In the genomic region with DNA sequence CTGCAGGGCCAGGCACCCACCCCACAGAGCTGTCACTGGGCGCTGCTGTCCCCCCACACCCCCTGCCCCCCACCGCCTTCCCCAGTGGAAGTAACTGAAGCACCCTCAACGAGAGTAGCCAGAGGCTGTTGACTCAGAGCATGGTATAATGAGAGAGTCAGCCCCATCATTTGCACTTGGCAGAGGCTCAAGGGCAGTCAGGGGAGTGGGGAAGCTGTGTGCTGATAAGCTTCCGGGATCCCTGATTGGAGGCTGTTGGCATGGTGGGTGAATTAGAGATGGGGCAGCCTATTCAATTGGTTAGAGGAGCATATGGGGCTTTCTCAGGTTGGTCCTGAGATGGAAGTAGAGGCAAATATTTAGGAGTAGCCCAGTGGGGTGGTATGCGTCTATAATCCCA, we compare ENCODE assay signal across 15 cellular contexts.
DNase-seq lines count a peak whose midpoint lies in the region; ATAC-seq, FAIRE-seq and TF ChIP-seq lines count a peak whose summit lies in the region.
"Had no signal": no experiment of that assay in that cellular context is flagged by ENCODE, and none has a peak within 500 bp of the region (broad histone marks: within the 10 kb centered on the region; RNA-seq: fewer than 3 reads in every experiment).

No MANE protein-coding gene starts in this region.

- H3K4me1 Mint-ChIP-seq in astrocyte (ENCODE audit: low read depth, unreplicated experiment): no peaks in the 10 kb centered on the region
- peaks cover 11% of the 10 kb centered on the region for H3K4me1 Mint-ChIP-seq in type B pancreatic cell (ENCODE audit: unreplicated experiment)
- H3K4me1 Mint-ChIP-seq: activated naive CD8-positive, alpha-beta T cell treated with anti-CD3 and anti-CD28 coated beads, Interleukin-2, amount 50 U/mL, for 24 hours had no signal

- no peaks in the 10 kb centered on the region for H3K9me3 ChIP-seq in astrocyte (ENCODE audit: insufficient read depth, low read depth, low read length)
- H3K9me3 ChIP-seq: uterus had no signal

- H3K4me3 Mint-ChIP-seq in astrocyte (ENCODE audit: unreplicated experiment) (no peak overlapping the region), type B pancreatic cell (no peak overlapping the region)
- H3K4me3 Mint-ChIP-seq: activated naive CD8-positive, alpha-beta T cell treated with anti-CD3 and anti-CD28 coated beads, Interleukin-2, amount 50 U/mL, for 24 hours; T-helper 17 cell had no signal

- ATAC-seq in GM18511 (IDR thresholded peaks at IDR 0.05; ENCODE audit: unreplicated experiment) (no peak), GM19395 (IDR thresholded peaks at IDR 0.05; ENCODE audit: unreplicated experiment) (no peak)
- ATAC-seq: activated naive CD8-positive, alpha-beta T cell treated with anti-CD3 and anti-CD28 coated beads, Interleukin-2, amount 50 U/mL, for 24 hours; T-helper 17 cell had no signal

- H3K27me3 Mint-ChIP-seq in astrocyte (ENCODE audit: low read depth, unreplicated experiment) (peaks cover 2% of the 10 kb centered on the region), type B pancreatic cell (no peaks in the 10 kb centered on the region)

- H3K79me2 ChIP-seq in astrocyte (ENCODE audit: insufficient read depth, low read length): no peaks in the 10 kb centered on the region

- no peaks in the 10 kb centered on the region for H3K36me3 ChIP-seq in astrocyte (ENCODE audit: insufficient read depth, low read length)
- H3K36me3 ChIP-seq: uterus had no signal

- H4K20me1 ChIP-seq in astrocyte (ENCODE audit: insufficient read depth, low read length): no peaks in the 10 kb centered on the region

- DNase-seq in COR-L47 (lab: John Stamatoyannopoulos, UW) (peak; percentile 95), NCI-H1105 (lab: John Stamatoyannopoulos, UW) (peak; percentile 83), NCI-H69 (lab: John Stamatoyannopoulos, UW) (peak; percentile 99), astrocyte (ENCODE audit: low read depth) (peak; percentile 15), DMS53 (lab: John Stamatoyannopoulos, UW) (no peak), type B pancreatic cell (ENCODE audit: extremely low spot score, unreplicated experiment) (no peak)
- DNase-seq: activated naive CD8-positive, alpha-beta T cell treated with anti-CD3 and anti-CD28 coated beads, Interleukin-2, amount 50 U/mL, for 24 hours; cortex of kidney; DND-41; T-helper 17 cell; uterus had no signal

- no peak overlapping the region for H3K27ac ChIP-seq in astrocyte (ENCODE audit: low read depth, low read length)
- H3K27ac ChIP-seq: uterus had no signal

- H3K9me3 Mint-ChIP-seq in astrocyte (ENCODE audit: unreplicated experiment) (no peaks in the 10 kb centered on the region), type B pancreatic cell (no peaks in the 10 kb centered on the region)
- H3K9me3 Mint-ChIP-seq: activated naive CD8-positive, alpha-beta T cell treated with anti-CD3 and anti-CD28 coated beads, Interleukin-2, amount 50 U/mL, for 24 hours had no signal

- H3K4me3 ChIP-seq in astrocyte (ENCODE audit: insufficient read depth, low read depth, low read length): no peak overlapping the region
- H3K4me3 ChIP-seq: uterus had no signal

- TF ChIP-seq CTCF in astrocyte (IDR thresholded peaks at IDR 0.05; ENCODE audit: insufficient read depth, low read depth, low read length): no peak
- no peak for TF ChIP-seq CTCF in type B pancreatic cell (conservative IDR thresholded peaks at IDR 0.05)

- H3K4me2 ChIP-seq in astrocyte (ENCODE audit: low read length): no peak overlapping the region

- H3K36me3 Mint-ChIP-seq in astrocyte (ENCODE audit: low read depth, unreplicated experiment) (no peaks in the 10 kb centered on the region), type B pancreatic cell (no peaks in the 10 kb centered on the region)

- no peak for FAIRE-seq in astrocyte (lab: Jason Lieb, UNC)
- FAIRE-seq: GM18507 had no signal

- no peak overlapping the region for H2AFZ ChIP-seq in astrocyte (ENCODE audit: low read depth, low read length)

- no peaks in the 10 kb centered on the region for H3K27me3 ChIP-seq in astrocyte (ENCODE audit: insufficient read depth, low read length)
- H3K27me3 ChIP-seq: uterus had no signal

- H3K27ac Mint-ChIP-seq in astrocyte (ENCODE audit: unreplicated experiment): no peak overlapping the region
- H3K27ac Mint-ChIP-seq in type B pancreatic cell: no peak overlapping the region
- H3K27ac Mint-ChIP-seq: activated naive CD8-positive, alpha-beta T cell treated with anti-CD3 and anti-CD28 coated beads, Interleukin-2, amount 50 U/mL, for 24 hours; progenitor cell of endocrine pancreas; T-helper 17 cell had no signal

- H3K4me1 ChIP-seq in astrocyte (ENCODE audit: insufficient read depth, low read length): no peaks in the 10 kb centered on the region
- H3K4me1 ChIP-seq: uterus had no signal

- no peak overlapping the region for H3K9ac ChIP-seq in astrocyte (ENCODE audit: low read length)

Comparison
In these comparisons a context has a peak if more than half of its experiments do, and no peak if none do; other contexts are left out.
1. DNase-seq: peak in COR-L47 (single experiment), NCI-H1105 (single experiment), NCI-H69 (single experiment) and astrocyte (single experiment); none in DMS53 (single experiment) and type B pancreatic cell (single experiment).